8 cellular contexts compared by ENCODE assay signal in genomic region chr12:101671157-101671791, GRCh38.
DNase-seq lines count a peak whose midpoint lies in the region; ATAC-seq lines count a peak whose summit lies in the region.

No MANE protein-coding gene starts in this region.

- peak overlapping the region in 8 of 11 experiments; percentile 5 to 62 (median 36); a peak in 12 of 22 replicates for H3K27ac ChIP-seq in BLaER1 treated with 17β-estradiol and CSF1 and Interleukin-3, amounts not matched to agents 10 nM and 100 nM

- peak overlapping the region in 1 of 11 experiments; percentile 25; a peak in 1 of 22 replicates for H3K9ac ChIP-seq in BLaER1 treated with 17β-estradiol and CSF1 and Interleukin-3, amounts not matched to agents 10 nM and 100 nM

- H3K4me3 ChIP-seq in BLaER1 treated with 17β-estradiol and CSF1 and Interleukin-3, amounts not matched to agents 10 nM and 100 nM, result no peak overlapping the region

- peak; percentile 3 to 10 for DNase-seq in activated CD4-positive, alpha-beta T cell treated with anti-CD3 and anti-CD28 coated beads, Interleukin-2, amount 50 U/mL, for 48 hours
- peak; percentile 33 for DNase-seq in midbrain (lab: John Stamatoyannopoulos, UW)
- DNase-seq in NCI-H2029 (lab: John Stamatoyannopoulos, UW), result no peak
- DNase-seq in GM03348 (ENCODE audit: low spot score), result no peak
- DNase-seq in epidermal melanocyte (ENCODE audit: insufficient read length, low spot score), result no peak

- H3K36me3 ChIP-seq in BLaER1 treated with 17β-estradiol and CSF1 and Interleukin-3, amounts not matched to agents 10 nM and 100 nM, result no peaks in the 10 kb centered on the region

- ATAC-seq in GM19351 (IDR thresholded peaks at IDR 0.05; ENCODE audit: unreplicated experiment) (peak; percentile 87), HG03342 (IDR thresholded peaks at IDR 0.05; ENCODE audit: unreplicated experiment) (peak; percentile 93)

- H3K4me1 ChIP-seq in BLaER1 treated with 17β-estradiol and CSF1 and Interleukin-3, amounts not matched to agents 10 nM and 100 nM, result peaks cover 15 to 31% (median 27%) of the 10 kb centered on the region in 10 experiments

- H4K20me1 ChIP-seq in BLaER1 treated with 17β-estradiol and CSF1 and Interleukin-3, amounts not matched to agents 10 nM and 100 nM, result no peaks in the 10 kb centered on the region

- H3K9me3 ChIP-seq in BLaER1 treated with 17β-estradiol and CSF1 and Interleukin-3, amounts not matched to agents 10 nM and 100 nM (replicated peaks in 1 of 11), result no peaks in the 10 kb centered on the region

- peak overlapping the region; percentile 37 to 79 (median 57) for H3K4me2 ChIP-seq in BLaER1 treated with 17β-estradiol and CSF1 and Interleukin-3, amounts not matched to agents 10 nM and 100 nM

- H3K27me3 ChIP-seq in BLaER1 treated with 17β-estradiol and CSF1 and Interleukin-3, amounts not matched to agents 10 nM and 100 nM, result no peaks in the 10 kb centered on the region

Comparison
In these comparisons a context has a peak if more than half of its experiments do, and no peak if none do; other contexts are left out.
1. DNase-seq: peak in activated CD4-positive, alpha-beta T cell treated with anti-CD3 and anti-CD28 coated beads, Interleukin-2, amount 50 U/mL, for 48 hours (2 of 2) and midbrain (single experiment); none in NCI-H2029 (single experiment), GM03348 (single experiment) and epidermal melanocyte (single experiment).